In genomic region chr9:99000480-99001395, GRCh38 we compare ENCODE assay signal across 8 cellular contexts. TPM values are rescaled to one million over a fixed set of nuclear protein-coding genes. Genes with fewer than 3 reads are reported as not detected.
DNase-seq lines count a peak whose midpoint lies in the region; TF ChIP-seq lines count a peak whose summit lies in the region.

No MANE protein-coding gene starts in this region.

- peaks cover 37% of the 10 kb centered on the region for H3K36me3 ChIP-seq in left ventricle myocardium inferior

- H3K27ac ChIP-seq in 22Rv1 (no peak overlapping the region), left ventricle myocardium inferior (replicated peaks) (peak overlapping the region; percentile 37)

- TF ChIP-seq CTCF in 22Rv1 (IDR thresholded peaks at IDR 0.05) (peak; percentile 68), GM12874 (IDR thresholded peaks at IDR 0.05; ENCODE audit: insufficient read depth, low read depth, low read length) (peak; percentile 76), left ventricle myocardium inferior (IDR thresholded peaks at IDR 0.05; ENCODE audit: borderline replicate concordance) (peak; percentile 68)

- H3K27me3 ChIP-seq in left ventricle myocardium inferior (ENCODE audit: low read depth), result no peaks in the 10 kb centered on the region

- DNase-seq in LHCN-M2 (ENCODE audit: low read depth) (peak; percentile 73), SK-N-DZ (ENCODE audit: low spot score) (peak; percentile 32), left ventricle myocardium inferior (peak; percentile 50), GM19238 (ENCODE audit: insufficient read length, low spot score) (no peak)
- peak; percentile 63 for DNase-seq in activated naive CD4-positive, alpha-beta T cell treated with anti-CD3 and anti-CD28 coated beads, Interleukin-2, amount 50 U/mL, for 16 hours
- peak; percentile 42 for DNase-seq in stimulated activated CD4-positive, alpha-beta T cell treated with anti-CD3 and anti-CD28 coated beads, Interleukin-12 subunit alpha, Interleukin-12 subunit beta, amount 100 ng/mL, for 4 hours

- intact Hi-C loops in left ventricle myocardium inferior (cut with micrococcal nuclease), result no loop called here

- H3K9me3 ChIP-seq in left ventricle myocardium inferior (replicated peaks), result no peaks in the 10 kb centered on the region

- H3K4me1 ChIP-seq in left ventricle myocardium inferior, result peaks cover 53% of the 10 kb centered on the region

- H3K4me3 ChIP-seq in left ventricle myocardium inferior, result no peak overlapping the region

RNA-seq across cellular contexts. Expression of gene COL15A1, which starts 57.0 kb away (rescaled TPM):
- total RNA-seq in LHCN-M2 (2014; rRNA removed) (3.4 and 5.3 TPM in 2 replicates), left ventricle myocardium inferior (45.4 TPM)
- 3.4 TPM for polyA plus RNA-seq in LHCN-M2 (2012)
- polyA plus RNA-seq in SK-N-DZ (2014; cell fraction: cytosol; rRNA removed), result not detected in 2 replicates
- polyA plus RNA-seq in SK-N-DZ (2014; cell fraction: nucleus; rRNA removed), result not detected in 2 replicates
